Comparison of ENCODE assay signal across 9 cellular contexts in the genomic region with DNA sequence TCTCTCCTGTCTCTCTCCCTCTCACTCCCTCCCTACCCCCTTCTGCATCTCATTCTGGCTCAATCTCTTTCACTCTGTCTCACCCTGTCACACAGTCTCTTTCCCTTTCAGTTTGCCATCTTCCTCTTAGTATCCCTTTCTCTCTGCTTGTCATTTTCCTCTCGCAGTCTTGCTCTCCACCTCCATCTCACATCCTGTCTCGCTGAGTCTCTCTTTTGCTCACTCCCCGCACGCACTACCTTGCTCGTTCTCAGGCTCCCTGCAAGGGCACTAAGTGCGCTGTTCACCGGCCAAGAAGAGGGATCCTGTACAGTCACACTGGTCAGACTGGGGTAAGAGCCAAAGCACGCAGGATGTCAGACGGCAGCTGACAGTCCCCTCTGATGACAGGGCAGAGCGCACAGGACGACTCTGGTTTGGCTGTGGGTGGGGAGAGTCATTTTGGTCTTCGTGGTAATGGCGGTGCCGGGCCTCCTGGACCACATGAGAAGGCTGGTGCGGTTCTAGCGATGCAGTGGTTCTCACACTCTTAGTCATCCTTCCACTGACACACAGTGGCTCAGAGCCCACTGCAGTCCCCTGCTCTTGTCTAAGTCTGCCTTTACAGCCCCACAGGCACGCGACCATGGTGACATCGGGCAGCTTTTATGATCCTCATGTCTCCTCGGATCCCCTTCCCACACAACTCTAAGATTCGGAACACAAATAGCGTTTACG.
A peak's percentile ranks its signal among the peaks of the same experiment; 100 is the strongest.
DNase-seq lines count a peak whose midpoint lies in the region; ATAC-seq and TF ChIP-seq lines count a peak whose summit lies in the region.
"Had no signal": no experiment of that assay in that cellular context is flagged by ENCODE, and none has a peak within 500 bp of the region (broad histone marks: within the 10 kb centered on the region; RNA-seq: fewer than 3 reads in every experiment).

No MANE protein-coding gene starts in this region.

- no peaks in the 10 kb centered on the region for H3K36me3 Mint-ChIP-seq in activated CD4-positive, alpha-beta memory T cell treated with anti-CD3 and anti-CD28 coated beads, Interleukin-2, amount 10 ng/mL, durations not matched to agents 7 days and 5 days (ENCODE audit: low read depth)

- H3K27ac ChIP-seq in fibroblast of lung (ENCODE audit: insufficient read depth, low read length): peak overlapping the region; percentile 71
- H3K27ac ChIP-seq: SK-N-MC had no signal

- peak overlapping the region; percentile 76 for H3K4me2 ChIP-seq in fibroblast of lung (ENCODE audit: extremely low read depth, insufficient read depth, low read length)

- no peaks in the 10 kb centered on the region for H4K20me1 ChIP-seq in fibroblast of lung (ENCODE audit: control insufficient read depth, extremely low read depth, insufficient read depth, low read length)

- H3K79me2 ChIP-seq in fibroblast of lung (ENCODE audit: control insufficient read depth, insufficient read depth, low read length): no peaks in the 10 kb centered on the region

- peak overlapping the region in 3 of 4 experiments; percentile 20 to 37 (median 33) for H3K4me3 ChIP-seq in fibroblast of lung (replicated peaks in 1 of 4; ENCODE audit: control extremely low read depth in 1 of 4, insufficient read depth in 1 of 4, low read depth in 3 of 4, low read length in 4 of 4)
- H3K4me3 ChIP-seq: SK-N-MC had no signal

- peak; percentile 89 for DNase-seq in activated CD4-positive, alpha-beta memory T cell treated with anti-CD3 and anti-CD28 coated beads, Interleukin-2, amount 10 ng/mL, durations not matched to agents 7 days and 5 days
- DNase-seq in fibroblast of lung (ENCODE audit: low read depth in 2 of 2) (peak; percentile 39 to 78), DMS79 (lab: John Stamatoyannopoulos, UW) (no peak), NOMO-1 treated with DMSO at 0.1 percent for 48 hours (lab: John Stamatoyannopoulos, UW; ENCODE audit: unreplicated experiment) (no peak), NCI-H2227 (lab: John Stamatoyannopoulos, UW; ENCODE audit: unreplicated experiment) (no peak)
- DNase-seq in stimulated activated CD4-positive, alpha-beta T cell treated with anti-CD3 and anti-CD28 coated beads, Interleukin-15, amount 100 ng/mL, for 1 hour (ENCODE audit: low read depth in 1 of 2, low spot score in 1 of 2): peak; percentile 59 to 70

- no peaks in the 10 kb centered on the region for H3K27me3 ChIP-seq in fibroblast of lung (ENCODE audit: control insufficient read depth, insufficient read depth, low read length)

- peak overlapping the region; percentile 90 for H3K27ac Mint-ChIP-seq in activated CD4-positive, alpha-beta memory T cell treated with anti-CD3 and anti-CD28 coated beads, Interleukin-2, amount 10 ng/mL, durations not matched to agents 7 days and 5 days

- ATAC-seq in GM19025 (IDR thresholded peaks at IDR 0.05; ENCODE audit: low read depth, unreplicated experiment): peak; percentile 91
- ATAC-seq in HG03108 (IDR thresholded peaks at IDR 0.05; ENCODE audit: unreplicated experiment): peak; percentile 88

- H3K4me3 Mint-ChIP-seq in activated CD4-positive, alpha-beta memory T cell treated with anti-CD3 and anti-CD28 coated beads, Interleukin-2, amount 10 ng/mL, durations not matched to agents 7 days and 5 days: peak overlapping the region; percentile 78

- POLR2A ChIA-PET in activated CD4-positive, alpha-beta memory T cell treated with anti-CD3 and anti-CD28 coated beads, Interleukin-2, amount 10 ng/mL, durations not matched to agents 7 days and 5 days (lab: Charles Lee): interaction anchor here (0.8 to 3.4 kb wide), 8 partner anchors 33 to 357 kb away, joined by 3 to 26 read pairs (median 4); a partner anchor contains a TSS

- CTCF ChIA-PET in activated CD4-positive, alpha-beta memory T cell treated with anti-CD3 and anti-CD28 coated beads, Interleukin-2, amount 10 ng/mL, durations not matched to agents 7 days and 5 days (lab: Charles Lee): no interaction called here

- H3K9ac ChIP-seq in fibroblast of lung (ENCODE audit: insufficient read depth, low read length): no peak overlapping the region

- H3K4me1 Mint-ChIP-seq in activated CD4-positive, alpha-beta memory T cell treated with anti-CD3 and anti-CD28 coated beads, Interleukin-2, amount 10 ng/mL, durations not matched to agents 7 days and 5 days: peaks cover 33% of the 10 kb centered on the region

- no peaks in the 10 kb centered on the region for H3K9me3 ChIP-seq in fibroblast of lung (ENCODE audit: control insufficient read depth, insufficient read depth, low read depth, low read length)

- H3K4me1 ChIP-seq in fibroblast of lung (ENCODE audit: control insufficient read depth, extremely low read depth, insufficient read depth, low read length): peaks cover 17% of the 10 kb centered on the region

- no peak for TF ChIP-seq CTCF in fibroblast of lung (conservative IDR thresholded peaks at IDR 0.05 in 1 of 2, IDR thresholded peaks at IDR 0.05 in 1 of 2; ENCODE audit: low read depth in 1 of 2, low read length in 2 of 2)

- peak overlapping the region; percentile 97 for H2AFZ ChIP-seq in fibroblast of lung (ENCODE audit: low read length)

- H3K27me3 Mint-ChIP-seq in activated CD4-positive, alpha-beta memory T cell treated with anti-CD3 and anti-CD28 coated beads, Interleukin-2, amount 10 ng/mL, durations not matched to agents 7 days and 5 days: peaks cover 31% of the 10 kb centered on the region

- H3K9me3 Mint-ChIP-seq in activated CD4-positive, alpha-beta memory T cell treated with anti-CD3 and anti-CD28 coated beads, Interleukin-2, amount 10 ng/mL, durations not matched to agents 7 days and 5 days: peaks cover 2% of the 10 kb centered on the region

- no peaks in the 10 kb centered on the region for H3K36me3 ChIP-seq in fibroblast of lung (ENCODE audit: control insufficient read depth, insufficient read depth, low read length)

Comparison
In these comparisons a context has a peak if more than half of its experiments do, and no peak if none do; other contexts are left out.
1. DNase-seq: peak in activated CD4-positive, alpha-beta memory T cell treated with anti-CD3 and anti-CD28 coated beads, Interleukin-2, amount 10 ng/mL, durations not matched to agents 7 days and 5 days (single experiment), fibroblast of lung (2 of 2) and stimulated activated CD4-positive, alpha-beta T cell treated with anti-CD3 and anti-CD28 coated beads, Interleukin-15, amount 100 ng/mL, for 1 hour (2 of 2); none in DMS79 (single experiment), NOMO-1 treated with DMSO at 0.1 percent for 48 hours (single experiment) and NCI-H2227 (single experiment).